ENCODE assay signal across 1 cellular context in the genomic region with DNA sequence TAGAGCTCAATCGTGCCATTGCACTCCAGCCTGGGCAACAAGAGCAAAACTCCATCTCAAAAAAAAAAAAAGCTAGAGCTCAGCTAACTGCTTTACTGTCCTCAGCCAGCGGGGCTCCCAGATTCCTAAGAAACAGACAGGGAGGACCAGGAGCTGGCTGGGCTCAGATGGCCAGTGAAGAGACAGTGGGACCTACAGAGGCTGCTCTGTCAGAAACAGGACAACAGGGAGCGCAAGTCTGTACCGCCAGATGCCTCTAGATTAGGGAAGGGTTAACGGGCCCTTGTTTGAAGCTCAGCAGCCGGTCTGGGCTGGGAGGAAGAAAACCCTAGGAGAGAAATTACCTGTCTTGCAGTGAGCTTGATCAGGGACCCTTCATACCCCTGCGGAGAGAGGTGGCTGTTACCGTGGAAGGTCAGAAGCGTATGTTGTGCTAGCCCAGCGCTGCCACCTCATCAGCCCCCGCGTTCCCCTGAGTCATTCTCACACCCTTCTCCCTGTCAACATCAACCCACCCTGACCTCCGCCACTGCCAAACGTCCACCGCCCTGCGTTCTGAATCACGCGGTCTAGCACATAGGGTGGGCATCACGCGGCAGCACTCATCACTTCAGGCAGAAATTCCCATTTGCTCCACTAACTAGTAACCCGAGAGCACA.
TF ChIP-seq lines count a peak whose summit lies in the region.

No MANE protein-coding gene starts in this region.

TF ChIP-seq in K562, 482 proteins besides CTCF, POLR2A, EP300 and RAD21 (continued from another document):
- TF ChIP-seq, protein P1, sequence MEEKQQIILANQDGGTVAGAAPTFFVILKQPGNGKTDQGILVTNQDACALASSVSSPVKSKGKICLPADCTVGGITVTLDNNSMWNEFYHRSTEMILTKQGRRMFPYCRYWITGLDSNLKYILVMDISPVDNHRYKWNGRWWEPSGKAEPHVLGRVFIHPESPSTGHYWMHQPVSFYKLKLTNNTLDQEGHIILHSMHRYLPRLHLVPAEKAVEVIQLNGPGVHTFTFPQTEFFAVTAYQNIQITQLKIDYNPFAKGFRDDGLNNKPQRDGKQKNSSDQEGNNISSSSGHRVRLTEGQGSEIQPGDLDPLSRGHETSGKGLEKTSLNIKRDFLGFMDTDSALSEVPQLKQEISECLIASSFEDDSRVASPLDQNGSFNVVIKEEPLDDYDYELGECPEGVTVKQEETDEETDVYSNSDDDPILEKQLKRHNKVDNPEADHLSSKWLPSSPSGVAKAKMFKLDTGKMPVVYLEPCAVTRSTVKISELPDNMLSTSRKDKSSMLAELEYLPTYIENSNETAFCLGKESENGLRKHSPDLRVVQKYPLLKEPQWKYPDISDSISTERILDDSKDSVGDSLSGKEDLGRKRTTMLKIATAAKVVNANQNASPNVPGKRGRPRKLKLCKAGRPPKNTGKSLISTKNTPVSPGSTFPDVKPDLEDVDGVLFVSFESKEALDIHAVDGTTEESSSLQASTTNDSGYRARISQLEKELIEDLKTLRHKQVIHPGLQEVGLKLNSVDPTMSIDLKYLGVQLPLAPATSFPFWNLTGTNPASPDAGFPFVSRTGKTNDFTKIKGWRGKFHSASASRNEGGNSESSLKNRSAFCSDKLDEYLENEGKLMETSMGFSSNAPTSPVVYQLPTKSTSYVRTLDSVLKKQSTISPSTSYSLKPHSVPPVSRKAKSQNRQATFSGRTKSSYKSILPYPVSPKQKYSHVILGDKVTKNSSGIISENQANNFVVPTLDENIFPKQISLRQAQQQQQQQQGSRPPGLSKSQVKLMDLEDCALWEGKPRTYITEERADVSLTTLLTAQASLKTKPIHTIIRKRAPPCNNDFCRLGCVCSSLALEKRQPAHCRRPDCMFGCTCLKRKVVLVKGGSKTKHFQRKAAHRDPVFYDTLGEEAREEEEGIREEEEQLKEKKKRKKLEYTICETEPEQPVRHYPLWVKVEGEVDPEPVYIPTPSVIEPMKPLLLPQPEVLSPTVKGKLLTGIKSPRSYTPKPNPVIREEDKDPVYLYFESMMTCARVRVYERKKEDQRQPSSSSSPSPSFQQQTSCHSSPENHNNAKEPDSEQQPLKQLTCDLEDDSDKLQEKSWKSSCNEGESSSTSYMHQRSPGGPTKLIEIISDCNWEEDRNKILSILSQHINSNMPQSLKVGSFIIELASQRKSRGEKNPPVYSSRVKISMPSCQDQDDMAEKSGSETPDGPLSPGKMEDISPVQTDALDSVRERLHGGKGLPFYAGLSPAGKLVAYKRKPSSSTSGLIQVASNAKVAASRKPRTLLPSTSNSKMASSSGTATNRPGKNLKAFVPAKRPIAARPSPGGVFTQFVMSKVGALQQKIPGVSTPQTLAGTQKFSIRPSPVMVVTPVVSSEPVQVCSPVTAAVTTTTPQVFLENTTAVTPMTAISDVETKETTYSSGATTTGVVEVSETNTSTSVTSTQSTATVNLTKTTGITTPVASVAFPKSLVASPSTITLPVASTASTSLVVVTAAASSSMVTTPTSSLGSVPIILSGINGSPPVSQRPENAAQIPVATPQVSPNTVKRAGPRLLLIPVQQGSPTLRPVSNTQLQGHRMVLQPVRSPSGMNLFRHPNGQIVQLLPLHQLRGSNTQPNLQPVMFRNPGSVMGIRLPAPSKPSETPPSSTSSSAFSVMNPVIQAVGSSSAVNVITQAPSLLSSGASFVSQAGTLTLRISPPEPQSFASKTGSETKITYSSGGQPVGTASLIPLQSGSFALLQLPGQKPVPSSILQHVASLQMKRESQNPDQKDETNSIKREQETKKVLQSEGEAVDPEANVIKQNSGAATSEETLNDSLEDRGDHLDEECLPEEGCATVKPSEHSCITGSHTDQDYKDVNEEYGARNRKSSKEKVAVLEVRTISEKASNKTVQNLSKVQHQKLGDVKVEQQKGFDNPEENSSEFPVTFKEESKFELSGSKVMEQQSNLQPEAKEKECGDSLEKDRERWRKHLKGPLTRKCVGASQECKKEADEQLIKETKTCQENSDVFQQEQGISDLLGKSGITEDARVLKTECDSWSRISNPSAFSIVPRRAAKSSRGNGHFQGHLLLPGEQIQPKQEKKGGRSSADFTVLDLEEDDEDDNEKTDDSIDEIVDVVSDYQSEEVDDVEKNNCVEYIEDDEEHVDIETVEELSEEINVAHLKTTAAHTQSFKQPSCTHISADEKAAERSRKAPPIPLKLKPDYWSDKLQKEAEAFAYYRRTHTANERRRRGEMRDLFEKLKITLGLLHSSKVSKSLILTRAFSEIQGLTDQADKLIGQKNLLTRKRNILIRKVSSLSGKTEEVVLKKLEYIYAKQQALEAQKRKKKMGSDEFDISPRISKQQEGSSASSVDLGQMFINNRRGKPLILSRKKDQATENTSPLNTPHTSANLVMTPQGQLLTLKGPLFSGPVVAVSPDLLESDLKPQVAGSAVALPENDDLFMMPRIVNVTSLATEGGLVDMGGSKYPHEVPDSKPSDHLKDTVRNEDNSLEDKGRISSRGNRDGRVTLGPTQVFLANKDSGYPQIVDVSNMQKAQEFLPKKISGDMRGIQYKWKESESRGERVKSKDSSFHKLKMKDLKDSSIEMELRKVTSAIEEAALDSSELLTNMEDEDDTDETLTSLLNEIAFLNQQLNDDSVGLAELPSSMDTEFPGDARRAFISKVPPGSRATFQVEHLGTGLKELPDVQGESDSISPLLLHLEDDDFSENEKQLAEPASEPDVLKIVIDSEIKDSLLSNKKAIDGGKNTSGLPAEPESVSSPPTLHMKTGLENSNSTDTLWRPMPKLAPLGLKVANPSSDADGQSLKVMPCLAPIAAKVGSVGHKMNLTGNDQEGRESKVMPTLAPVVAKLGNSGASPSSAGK (IDR thresholded peaks at IDR 0.05) = peak; percentile 53; the same call in 1 of the 2 replicates
- no peak for TF ChIP-seq ZZZ3 (IDR thresholded peaks at IDR 0.05)
- no peak for TF ChIP-seq POLR2AphosphoS5 (IDR thresholded peaks at IDR 0.05; ENCODE audit: control insufficient read depth, insufficient read depth, low read depth, low read length)
- TF ChIP-seq, protein P2, sequence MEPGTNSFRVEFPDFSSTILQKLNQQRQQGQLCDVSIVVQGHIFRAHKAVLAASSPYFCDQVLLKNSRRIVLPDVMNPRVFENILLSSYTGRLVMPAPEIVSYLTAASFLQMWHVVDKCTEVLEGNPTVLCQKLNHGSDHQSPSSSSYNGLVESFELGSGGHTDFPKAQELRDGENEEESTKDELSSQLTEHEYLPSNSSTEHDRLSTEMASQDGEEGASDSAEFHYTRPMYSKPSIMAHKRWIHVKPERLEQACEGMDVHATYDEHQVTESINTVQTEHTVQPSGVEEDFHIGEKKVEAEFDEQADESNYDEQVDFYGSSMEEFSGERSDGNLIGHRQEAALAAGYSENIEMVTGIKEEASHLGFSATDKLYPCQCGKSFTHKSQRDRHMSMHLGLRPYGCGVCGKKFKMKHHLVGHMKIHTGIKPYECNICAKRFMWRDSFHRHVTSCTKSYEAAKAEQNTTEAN (CRISPR knock-in tag; IDR thresholded peaks at IDR 0.05) = no peak
- TF ChIP-seq, protein P3, sequence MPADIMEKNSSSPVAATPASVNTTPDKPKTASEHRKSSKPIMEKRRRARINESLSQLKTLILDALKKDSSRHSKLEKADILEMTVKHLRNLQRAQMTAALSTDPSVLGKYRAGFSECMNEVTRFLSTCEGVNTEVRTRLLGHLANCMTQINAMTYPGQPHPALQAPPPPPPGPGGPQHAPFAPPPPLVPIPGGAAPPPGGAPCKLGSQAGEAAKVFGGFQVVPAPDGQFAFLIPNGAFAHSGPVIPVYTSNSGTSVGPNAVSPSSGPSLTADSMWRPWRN (IDR thresholded peaks at IDR 0.05; ENCODE audit: low read depth) = no peak
- 0 out of 2 replicates have a peak, but pooled peaks have one; percentile 40 for TF ChIP-seq SMARCE1 (IDR thresholded peaks at IDR 0.05)
- TF ChIP-seq ATF7 (IDR thresholded peaks at IDR 0.05) = peak; percentile 41; the same call in 1 of the 2 replicates
- no peak for TF ChIP-seq KDM1A (IDR thresholded peaks at IDR 0.05)
- TF ChIP-seq DDX20 (tag; IDR thresholded peaks at IDR 0.05; ENCODE audit: low read depth) = no peak
- TF ChIP-seq SMARCC2 (IDR thresholded peaks at IDR 0.05; ENCODE audit: low read depth) = no peak
- TF ChIP-seq ZNF79 (CRISPR knock-in tag; IDR thresholded peaks at IDR 0.05; ENCODE audit: low read depth) = no peak
- TF ChIP-seq MYNN (IDR thresholded peaks at IDR 0.05) = no peak
- no peak for TF ChIP-seq MYNN (CRISPR knock-in tag; IDR thresholded peaks at IDR 0.05)
- no peak for TF ChIP-seq ELF2 (CRISPR knock-in tag; IDR thresholded peaks at IDR 0.05)
- TF ChIP-seq NFE2L1 (tag; IDR thresholded peaks at IDR 0.05; ENCODE audit: borderline replicate concordance, low read depth) = no peak
- no peak for TF ChIP-seq TAF15 (IDR thresholded peaks at IDR 0.05; ENCODE audit: low read depth, low read length)
- peak; percentile 86 for TF ChIP-seq NFE2 (IDR thresholded peaks at IDR 0.05; ENCODE audit: low read depth)
- TF ChIP-seq EGR1 (conservative IDR thresholded peaks at IDR 0.05) = peak; percentile 67
- TF ChIP-seq KDM4B (IDR thresholded peaks at IDR 0.05; ENCODE audit: borderline replicate concordance in 2 of 2, low read depth in 1 of 2) = no peak
- no peak for TF ChIP-seq ZNF174 (CRISPR knock-in tag; IDR thresholded peaks at IDR 0.05)
- no peak for TF ChIP-seq BACH1 (tag; IDR thresholded peaks at IDR 0.05)
- TF ChIP-seq KLF6 (CRISPR knock-in tag; IDR thresholded peaks at IDR 0.05; ENCODE audit: borderline replicate concordance) = no peak
- TF ChIP-seq ZNF431 (CRISPR knock-in tag; IDR thresholded peaks at IDR 0.05) = no peak
- TF ChIP-seq, protein P4, sequence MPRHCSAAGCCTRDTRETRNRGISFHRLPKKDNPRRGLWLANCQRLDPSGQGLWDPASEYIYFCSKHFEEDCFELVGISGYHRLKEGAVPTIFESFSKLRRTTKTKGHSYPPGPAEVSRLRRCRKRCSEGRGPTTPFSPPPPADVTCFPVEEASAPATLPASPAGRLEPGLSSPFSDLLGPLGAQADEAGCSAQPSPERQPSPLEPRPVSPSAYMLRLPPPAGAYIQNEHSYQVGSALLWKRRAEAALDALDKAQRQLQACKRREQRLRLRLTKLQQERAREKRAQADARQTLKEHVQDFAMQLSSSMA (CRISPR knock-in tag; IDR thresholded peaks at IDR 0.05) = no peak
- no peak for TF ChIP-seq HEY1 (CRISPR knock-in tag; IDR thresholded peaks at IDR 0.05; ENCODE audit: borderline replicate concordance)
- no peak for TF ChIP-seq ZNF778 (CRISPR knock-in tag; IDR thresholded peaks at IDR 0.05)
- TF ChIP-seq SRSF9 (IDR thresholded peaks at IDR 0.05; ENCODE audit: borderline replicate concordance, low read depth, low read length) = no peak
- no peak for TF ChIP-seq SIX5 (IDR thresholded peaks at IDR 0.05; ENCODE audit: borderline replicate concordance in 1 of 2, insufficient read depth in 1 of 2, low read depth in 1 of 2, low read length in 2 of 2)
- TF ChIP-seq, protein P5, sequence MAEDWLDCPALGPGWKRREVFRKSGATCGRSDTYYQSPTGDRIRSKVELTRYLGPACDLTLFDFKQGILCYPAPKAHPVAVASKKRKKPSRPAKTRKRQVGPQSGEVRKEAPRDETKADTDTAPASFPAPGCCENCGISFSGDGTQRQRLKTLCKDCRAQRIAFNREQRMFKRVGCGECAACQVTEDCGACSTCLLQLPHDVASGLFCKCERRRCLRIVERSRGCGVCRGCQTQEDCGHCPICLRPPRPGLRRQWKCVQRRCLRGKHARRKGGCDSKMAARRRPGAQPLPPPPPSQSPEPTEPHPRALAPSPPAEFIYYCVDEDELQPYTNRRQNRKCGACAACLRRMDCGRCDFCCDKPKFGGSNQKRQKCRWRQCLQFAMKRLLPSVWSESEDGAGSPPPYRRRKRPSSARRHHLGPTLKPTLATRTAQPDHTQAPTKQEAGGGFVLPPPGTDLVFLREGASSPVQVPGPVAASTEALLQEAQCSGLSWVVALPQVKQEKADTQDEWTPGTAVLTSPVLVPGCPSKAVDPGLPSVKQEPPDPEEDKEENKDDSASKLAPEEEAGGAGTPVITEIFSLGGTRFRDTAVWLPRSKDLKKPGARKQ (CRISPR knock-in tag; IDR thresholded peaks at IDR 0.05) = no peak
- TF ChIP-seq ZNF316 (IDR thresholded peaks at IDR 0.05) = peak; percentile 60
